ENCODE assay signal across 8 cellular contexts in the genomic region with DNA sequence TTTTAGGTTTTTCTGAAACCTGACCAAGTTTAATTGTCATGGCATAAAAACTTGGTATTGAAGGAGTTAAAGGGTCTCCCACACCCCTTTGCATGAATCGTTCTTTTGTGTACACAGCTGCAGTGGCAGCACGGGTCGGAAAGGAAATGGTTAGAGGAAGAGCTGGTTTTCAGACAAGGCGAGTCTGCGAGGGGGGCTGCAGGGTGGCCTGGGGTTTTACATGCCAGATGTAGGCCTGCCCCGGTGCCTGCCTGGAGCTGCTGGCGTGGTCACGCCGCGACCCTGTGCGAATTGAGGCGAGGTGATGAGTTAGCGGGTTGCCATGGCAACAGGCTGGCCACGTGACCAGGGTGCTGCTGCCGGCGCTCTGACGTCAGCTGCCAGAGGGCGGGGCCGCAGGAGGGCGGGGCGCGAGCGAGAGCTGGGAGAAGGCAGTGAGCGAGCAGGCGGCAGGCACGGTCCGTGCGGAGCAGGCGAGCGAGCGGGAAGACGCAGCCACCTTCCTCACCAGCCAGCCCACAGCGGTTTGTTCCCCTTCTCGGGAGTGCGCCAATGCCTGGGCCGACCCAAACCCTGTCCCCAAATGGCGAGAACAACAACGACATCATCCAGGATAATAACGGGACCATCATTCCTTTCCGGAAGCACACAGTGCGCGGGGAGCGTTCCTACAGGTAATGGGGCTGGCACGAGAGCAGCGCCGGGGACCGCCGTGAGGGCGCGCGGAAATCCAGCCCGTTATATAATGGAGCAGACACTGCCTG.
A peak's percentile ranks its signal among the peaks of the same experiment; 100 is the strongest.
DNase-seq lines count a peak whose midpoint lies in the region; ATAC-seq lines count a peak whose summit lies in the region.

A gene (plus strand): TSS at position 426 of the 764 bp plus-strand sequence. CDS start 127 bp downstream, at position 553.

- ATAC-seq in HG03442 (IDR thresholded peaks at IDR 0.05; ENCODE audit: unreplicated experiment): peak; percentile 77

- H3K27ac ChIP-seq in cingulate gyrus (ENCODE audit: low read depth, low read length): peak within 1 kb of the TSS; percentile 97

- DNase-seq in Ammon's horn (ENCODE audit: low spot score) (peak; percentile 99), GM19238 (ENCODE audit: insufficient read length, low spot score) (peak; percentile 85), NCI-H524 (lab: John Stamatoyannopoulos, UW) (peak; percentile 92 to 97), kidney tubule cell (ENCODE audit: low spot score) (peak; percentile 98)
- peak; percentile 99 for DNase-seq in activated CD4-positive, alpha-beta T cell treated with anti-CD3 and anti-CD28 coated beads for 4 hours
- DNase-seq in stimulated activated CD4-positive, alpha-beta T cell treated with anti-CD3 and anti-CD28 coated beads, Interleukin-1b, Interleukin-23, amount 100 ng/mL, for 24 hours (ENCODE audit: low read depth in 4 of 4, low spot score in 1 of 4): peak; percentile 97 to 100 (median 99)

Comparison
In these comparisons a context has a peak if more than half of its experiments do, and no peak if none do; other contexts are left out.
1. Peak in every context shown above with its lines: DNase-seq, ATAC-seq and H3K27ac ChIP-seq.